13 cellular contexts compared by ENCODE assay signal in the genomic region with DNA sequence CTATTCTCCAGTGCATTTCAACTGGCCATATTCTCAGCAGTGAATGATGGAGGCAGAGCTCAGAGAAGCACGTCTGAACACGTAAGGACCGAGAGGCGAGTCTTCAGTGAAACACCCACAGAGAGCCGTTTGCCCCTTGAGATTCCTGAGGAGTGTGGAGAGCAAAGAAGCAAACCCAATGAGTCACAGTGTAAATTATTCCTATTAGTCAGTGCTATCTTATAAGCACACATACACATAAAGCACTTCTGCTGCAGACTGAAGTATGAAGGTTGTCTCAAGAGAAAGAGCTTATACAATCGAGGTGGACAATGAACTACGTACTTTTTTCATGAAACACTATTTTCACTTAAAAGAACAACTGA. TPM values are rescaled to one million over a fixed set of nuclear protein-coding genes. Genes with fewer than 3 reads are reported as not detected.
DNase-seq lines count a peak whose midpoint lies in the region; ATAC-seq and TF ChIP-seq lines count a peak whose summit lies in the region.
"Had no signal": no experiment of that assay in that cellular context is flagged by ENCODE, and none has a peak within 500 bp of the region (broad histone marks: within the 10 kb centered on the region; RNA-seq: fewer than 3 reads in every experiment).

No MANE protein-coding gene starts in this region.

- BruUV-seq in HCT116 (replicated peaks; lab: Mats Ljungman, UMichigan), result no TSS peak

- in situ Hi-C loops in G401 (cut with HindIII; ENCODE audit: low sequenced_read_pairs), result loop anchor here (5.0 kb wide), 1 partner anchor 73 kb away; no protein-coding TSS in a partner anchor

- peak overlapping the region; percentile 9 for H2AFZ ChIP-seq in ACC112 (ENCODE audit: low read length, unreplicated experiment)
- no peak overlapping the region for H2AFZ ChIP-seq in HCT116 (ENCODE audit: low read depth, low read length, poor library complexity, severe bottlenecking)

- POLR2A ChIA-PET in HCT116 (lab: Charles Lee), result no interaction called here

- no peak overlapping the region for H3K4me3 Mint-ChIP-seq in nephron progenitor cell
- H3K4me3 Mint-ChIP-seq: activated B cell treated with CpG ODN at 0.5 μM for 24 hours had no signal

- intact Hi-C loops in HCT116 (cut with micrococcal nuclease), result no loop called here
- intact Hi-C loops in ascending aorta (cut with DNase I), result loop anchor here (1.0 kb wide), 1 partner anchor 12 kb away; no protein-coding TSS in a partner anchor

- no peaks in the 10 kb centered on the region for H4K20me1 ChIP-seq in HCT116 (ENCODE audit: insufficient read depth)
- H4K20me1 ChIP-seq: BLaER1 treated with 17β-estradiol and CSF1 and Interleukin-3, amounts not matched to agents 10 nM and 100 nM had no signal

- CTCF ChIA-PET in HCT116 (lab: Charles Lee), result no interaction called here

- no peak overlapping the region for H3K27ac Mint-ChIP-seq in nephron progenitor cell
- H3K27ac Mint-ChIP-seq: activated B cell treated with CpG ODN at 0.5 μM for 24 hours had no signal

- no peaks in the 10 kb centered on the region for H3K36me3 Mint-ChIP-seq in nephron progenitor cell (ENCODE audit: low read depth)

- H3K36me3 ChIP-seq in ACC112 (ENCODE audit: insufficient read depth, low read length), result no peaks in the 10 kb centered on the region
- H3K36me3 ChIP-seq in HCT116 (ENCODE audit: control insufficient read depth in 1 of 2, insufficient read depth in 2 of 2, low read length in 2 of 2), result no peaks in the 10 kb centered on the region
- H3K36me3 ChIP-seq in ascending aorta, result no peaks in the 10 kb centered on the region
- H3K36me3 ChIP-seq: BLaER1 treated with 17β-estradiol and CSF1 and Interleukin-3, amounts not matched to agents 10 nM and 100 nM had no signal

- H3K4me1 ChIP-seq in ACC112 (ENCODE audit: control insufficient read depth, insufficient read depth, low read length, unreplicated experiment) (peaks cover 17% of the 10 kb centered on the region), HCT116 (ENCODE audit: control insufficient read depth in 1 of 2, insufficient read depth in 2 of 2, low read length in 2 of 2) (peaks cover 18 to 42% of the 10 kb centered on the region in 2 experiments), ascending aorta (peaks cover 10 to 51% of the 10 kb centered on the region in 2 donors)

- peaks cover 16% of the 10 kb centered on the region for H3K27me3 Mint-ChIP-seq in nephron progenitor cell (ENCODE audit: low read depth, poor library complexity)

- H3K27ac ChIP-seq in ACC112 (ENCODE audit: low read depth, low read length) (peak overlapping the region; percentile 64), HCT116 (ENCODE audit: low read depth, low read length) (no peak overlapping the region; the same call in 1 of the 2 replicates), ascending aorta (peak overlapping the region; percentile 30 to 81)
- H3K27ac ChIP-seq: BLaER1 treated with 17β-estradiol and CSF1 and Interleukin-3, amounts not matched to agents 10 nM and 100 nM had no signal

- DNase-seq in HCT116 (ENCODE audit: low read depth, low spot score), result peak; percentile 41
- no peak for DNase-seq in ascending aorta (ENCODE audit: low spot score in 2 of 2)
- peak; percentile 85 for DNase-seq in iris pigment epithelial cell (ENCODE audit: low read depth)
- no peak for DNase-seq in G401 (ENCODE audit: low spot score)
- no peak for DNase-seq in occipital lobe (lab: John Stamatoyannopoulos, UW)
- DNase-seq in nephron progenitor cell, result no peak
- DNase-seq in NOMO-1 treated with dmso at 0.1 percent for 144 hours (lab: John Stamatoyannopoulos, UW; ENCODE audit: unreplicated experiment), result no peak
- DNase-seq: activated B cell treated with CpG ODN at 0.5 μM for 24 hours; activated effector memory CD4-positive, alpha-beta T cell treated with anti-CD3 and anti-CD28 coated beads, Interleukin-2, amount 50 U/mL, for 16 hours; NCI-H1694; stimulated activated naive CD4-positive, alpha-beta T cell had no signal

- peak; percentile 89 for ATAC-seq in HCT116

- H3K4me3 ChIP-seq in ACC112 (ENCODE audit: low read depth, low read length) (peak overlapping the region; percentile 54), HCT116 (replicated peaks in 1 of 2; ENCODE audit: low read depth in 1 of 2, low read length in 2 of 2) (no peak overlapping the region; a peak in 1 of 4 replicates), ascending aorta (no peak overlapping the region)
- H3K4me3 ChIP-seq: BLaER1 treated with 17β-estradiol and CSF1 and Interleukin-3, amounts not matched to agents 10 nM and 100 nM had no signal

- H3K79me2 ChIP-seq in ACC112 (ENCODE audit: control insufficient read depth, insufficient read depth, low read length, unreplicated experiment) (no peaks in the 10 kb centered on the region), HCT116 (ENCODE audit: insufficient read depth, low read length) (peaks cover 15% of the 10 kb centered on the region)

- H3K9me2 ChIP-seq in HCT116 (ENCODE audit: insufficient read depth), result no peaks in the 10 kb centered on the region

- peaks cover 49% of the 10 kb centered on the region for H3K4me1 Mint-ChIP-seq in nephron progenitor cell
- H3K4me1 Mint-ChIP-seq: activated B cell treated with CpG ODN at 0.5 μM for 24 hours had no signal

- TF ChIP-seq RAD21 in HCT116 (IDR thresholded peaks at IDR 0.05; ENCODE audit: low read depth), result no peak

- H3K9ac ChIP-seq in HCT116 (ENCODE audit: low read length), result no peak overlapping the region
- H3K9ac ChIP-seq: BLaER1 treated with 17β-estradiol and CSF1 and Interleukin-3, amounts not matched to agents 10 nM and 100 nM had no signal

- TF ChIP-seq POLR2A in HCT116 (IDR thresholded peaks at IDR 0.05; ENCODE audit: borderline replicate concordance, extremely low read depth, insufficient read depth, insufficient read length), result no peak

- TF ChIP-seq CTCF in HCT116 (IDR thresholded peaks at IDR 0.05 in 2 of 3, conservative IDR thresholded peaks at IDR 0.05 in 1 of 3; ENCODE audit: borderline replicate concordance in 1 of 3, insufficient read depth in 1 of 3, low read depth in 2 of 3, low read length in 2 of 3), result no peak
- TF ChIP-seq CTCF in ascending aorta (IDR thresholded peaks at IDR 0.05), result no peak
- TF ChIP-seq CTCF in nephron progenitor cell (IDR thresholded peaks at IDR 0.05), result no peak

- H3K9me3 ChIP-seq in HCT116 (ENCODE audit: control insufficient read depth in 1 of 2, insufficient read depth in 1 of 2, low read depth in 1 of 2, low read length in 2 of 2), result no peaks in the 10 kb centered on the region
- H3K9me3 ChIP-seq in ascending aorta, result no peaks in the 10 kb centered on the region
- H3K9me3 ChIP-seq: BLaER1 treated with 17β-estradiol and CSF1 and Interleukin-3, amounts not matched to agents 10 nM and 100 nM had no signal

- no peaks in the 10 kb centered on the region for H3K27me3 ChIP-seq in ACC112 (ENCODE audit: insufficient read depth, low read length)
- no peaks in the 10 kb centered on the region for H3K27me3 ChIP-seq in HCT116 (ENCODE audit: insufficient read depth, low read length)
- H3K27me3 ChIP-seq in ascending aorta, result no peaks in the 10 kb centered on the region
- H3K27me3 ChIP-seq: BLaER1 treated with 17β-estradiol and CSF1 and Interleukin-3, amounts not matched to agents 10 nM and 100 nM had no signal

- no peaks in the 10 kb centered on the region for H3K9me3 Mint-ChIP-seq in nephron progenitor cell
- H3K9me3 Mint-ChIP-seq: activated B cell treated with CpG ODN at 0.5 μM for 24 hours had no signal

- RAD21 ChIA-PET in HCT116 (lab: Charles Lee; ENCODE audit: low non-redundant PET in 1 of 2, low total read pairs in 2 of 2, uncharacterized antibody in 2 of 2, unreplicated experiment in 2 of 2), result no interaction called here

- H3K4me2 ChIP-seq in HCT116 (ENCODE audit: low read length), result peak overlapping the region; percentile 58

TF ChIP-seq in HCT116, 20 proteins besides CTCF, POLR2A, EP300 and RAD21:
- TF ChIP-seq SRF (IDR thresholded peaks at IDR 0.05; ENCODE audit: low read depth), result no peak
- TF ChIP-seq, protein P1, sequence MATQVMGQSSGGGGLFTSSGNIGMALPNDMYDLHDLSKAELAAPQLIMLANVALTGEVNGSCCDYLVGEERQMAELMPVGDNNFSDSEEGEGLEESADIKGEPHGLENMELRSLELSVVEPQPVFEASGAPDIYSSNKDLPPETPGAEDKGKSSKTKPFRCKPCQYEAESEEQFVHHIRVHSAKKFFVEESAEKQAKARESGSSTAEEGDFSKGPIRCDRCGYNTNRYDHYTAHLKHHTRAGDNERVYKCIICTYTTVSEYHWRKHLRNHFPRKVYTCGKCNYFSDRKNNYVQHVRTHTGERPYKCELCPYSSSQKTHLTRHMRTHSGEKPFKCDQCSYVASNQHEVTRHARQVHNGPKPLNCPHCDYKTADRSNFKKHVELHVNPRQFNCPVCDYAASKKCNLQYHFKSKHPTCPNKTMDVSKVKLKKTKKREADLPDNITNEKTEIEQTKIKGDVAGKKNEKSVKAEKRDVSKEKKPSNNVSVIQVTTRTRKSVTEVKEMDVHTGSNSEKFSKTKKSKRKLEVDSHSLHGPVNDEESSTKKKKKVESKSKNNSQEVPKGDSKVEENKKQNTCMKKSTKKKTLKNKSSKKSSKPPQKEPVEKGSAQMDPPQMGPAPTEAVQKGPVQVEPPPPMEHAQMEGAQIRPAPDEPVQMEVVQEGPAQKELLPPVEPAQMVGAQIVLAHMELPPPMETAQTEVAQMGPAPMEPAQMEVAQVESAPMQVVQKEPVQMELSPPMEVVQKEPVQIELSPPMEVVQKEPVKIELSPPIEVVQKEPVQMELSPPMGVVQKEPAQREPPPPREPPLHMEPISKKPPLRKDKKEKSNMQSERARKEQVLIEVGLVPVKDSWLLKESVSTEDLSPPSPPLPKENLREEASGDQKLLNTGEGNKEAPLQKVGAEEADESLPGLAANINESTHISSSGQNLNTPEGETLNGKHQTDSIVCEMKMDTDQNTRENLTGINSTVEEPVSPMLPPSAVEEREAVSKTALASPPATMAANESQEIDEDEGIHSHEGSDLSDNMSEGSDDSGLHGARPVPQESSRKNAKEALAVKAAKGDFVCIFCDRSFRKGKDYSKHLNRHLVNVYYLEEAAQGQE (IDR thresholded peaks at IDR 0.05; ENCODE audit: low read depth), result no peak
- TF ChIP-seq SP1 (IDR thresholded peaks at IDR 0.05; ENCODE audit: low read depth), result peak; percentile 13; the same call in 1 of the 2 replicates
- peak; percentile 53 for TF ChIP-seq JUND (IDR thresholded peaks at IDR 0.05)
- TF ChIP-seq FOSL1 (IDR thresholded peaks at IDR 0.05; ENCODE audit: low read depth), result peak; percentile 57
- TF ChIP-seq POLR2AphosphoS5 (IDR thresholded peaks at IDR 0.05; ENCODE audit: low read depth, low read length), result no peak
- TF ChIP-seq SIN3A (IDR thresholded peaks at IDR 0.05; ENCODE audit: low read depth), result no peak
TF ChIP-seq in HCT116: peak in this region for 3.

RNA-seq across cellular contexts. Expression of gene GALNT18, which starts 37.4 kb away (rescaled TPM):
- 19.9 TPM for total RNA-seq in HCT116 (2021; ENCODE audit: unreplicated experiment)
- 22.3 and 25.1 TPM in 2 replicates for polyA plus RNA-seq in HCT116 (2012)
- total RNA-seq in ascending aorta, result 53.5 TPM
- 0.06 TPM in 1 of 2 replicates, not detected in the other for total RNA-seq in G401 (2014; rRNA removed; shearing (Covaris generic))
- 22.8 TPM for total RNA-seq in occipital lobe
- total RNA-seq: activated B cell treated with CpG ODN at 0.5 μM for 24 hours had no signal

Comparison
In these comparisons a context has a peak if more than half of its experiments do, and no peak if none do; other contexts are left out.
1. DNase-seq: peak in HCT116 (single experiment) and iris pigment epithelial cell (single experiment); none in ascending aorta (0 of 2), G401 (single experiment), occipital lobe (single experiment), nephron progenitor cell (single experiment) and NOMO-1 treated with dmso at 0.1 percent for 144 hours (single experiment).
2. RNA of gene GALNT18, which starts 37.4 kb away (total RNA-seq): 53.5 TPM in ascending aorta (single experiment), 22.8 TPM in occipital lobe (single experiment) and 19.9 TPM in HCT116 (single experiment); 0.06 TPM in G401; every median in the first group is over 10 times any median in the second.